Comparison of ENCODE assay signal across 22 cellular contexts in genomic region chr2:38237311-38237710, GRCh38.
DNase-seq lines count a peak whose midpoint lies in the region; TF ChIP-seq lines count a peak whose summit lies in the region.
"Had no signal": no experiment of that assay in that cellular context is flagged by ENCODE, and none has a peak within 500 bp of the region (broad histone marks: within the 10 kb centered on the region; RNA-seq: fewer than 3 reads in every experiment).

No MANE protein-coding gene starts in this region.

- peak overlapping the region; percentile 72 for H3K4me3 Mint-ChIP-seq in MCF 10A (ENCODE audit: unreplicated experiment)
- no peak overlapping the region for H3K4me3 Mint-ChIP-seq in activated T-helper 1 cell treated with anti-CD3 and anti-CD28 coated beads, Interleukin-12 subunit alpha, Interleukin-12 subunit beta, Interleukin-2, Interleukin-4 antibody, amounts not matched to agents 30 ng/mL and 10 ng/mL and 1 ng/mL, durations not matched to agents 14 hours and 24 hours and 36 hours
- H3K4me3 Mint-ChIP-seq: H9 had no signal

- no peak for DNase-seq in MCF 10A (ENCODE audit: unreplicated experiment)
- no peak for DNase-seq in mammary epithelial cell
- DNase-seq in amniotic epithelial cell (ENCODE audit: low read depth), result peak; percentile 6
- no peak for DNase-seq in osteoblast (ENCODE audit: insufficient read length, low spot score, missing footprints)
- DNase-seq in sigmoid colon, result no peak
- no peak for DNase-seq in activated T-helper 1 cell treated with anti-CD3 and anti-CD28 coated beads, Interleukin-12 subunit alpha, Interleukin-12 subunit beta, Interleukin-2, Interleukin-4 antibody, amounts not matched to agents 30 ng/mL and 10 ng/mL and 1 ng/mL, durations not matched to agents 14 hours and 24 hours and 36 hours (ENCODE audit: low spot score)
- DNase-seq in adrenal gland, result no peak
- DNase-seq: ACHN, DMS153, DND-41, GM23248, H9, Karpas-422, NCI-H1105 treated with DMSO at 0.1 percent for 48 hours, NCI-H146, NCI-H1930, NCI-H2107, NCI-H524 treated with DMSO at 0.1 percent for 48 hours, NCI-H774, Right ventricle myocardium superior had no signal

- TF ChIP-seq POLR2A in sigmoid colon (IDR thresholded peaks at IDR 0.05) (no peak), adrenal gland (IDR thresholded peaks at IDR 0.05) (no peak)

- H3K79me2 ChIP-seq in mammary epithelial cell (ENCODE audit: insufficient read depth, low read length), result no peaks in the 10 kb centered on the region
- no peaks in the 10 kb centered on the region for H3K79me2 ChIP-seq in osteoblast (ENCODE audit: insufficient read depth, low read length)

- CTCF ChIA-PET in MCF 10A (lab: Yijun Ruan, JAX), result interaction anchor here (0.6 to 2.3 kb wide), 4 partner anchors 9 to 91 kb away, joined by 3 to 5 read pairs (median 3); no protein-coding TSS in a partner anchor
- CTCF ChIA-PET in mammary epithelial cell (lab: Charles Lee; ENCODE audit: low non-redundant PET), result no interaction called here

- TF ChIP-seq EP300 in sigmoid colon (IDR thresholded peaks at IDR 0.05), result no peak

- H3K4me3 ChIP-seq in mammary epithelial cell (replicated peaks in 1 of 3; ENCODE audit: insufficient read depth in 1 of 3, low read depth in 2 of 3, low read length in 3 of 3) (no peak overlapping the region), osteoblast (ENCODE audit: insufficient read depth, low read length) (no peak overlapping the region), sigmoid colon (no peak overlapping the region), adrenal gland (no peak overlapping the region)
- H3K4me3 ChIP-seq: GM23248, MG63 had no signal

- TF ChIP-seq CTCF in MCF 10A (IDR thresholded peaks at IDR 0.05; ENCODE audit: unreplicated experiment) (no peak), mammary epithelial cell (conservative IDR thresholded peaks at IDR 0.05 in 1 of 2, IDR thresholded peaks at IDR 0.05 in 1 of 2; ENCODE audit: extremely low read depth in 1 of 2, insufficient read depth in 1 of 2, low read depth in 1 of 2, low read length in 2 of 2) (no peak), osteoblast (IDR thresholded peaks at IDR 0.05; ENCODE audit: extremely low read depth, low read depth, low read length) (no peak), sigmoid colon (IDR thresholded peaks at IDR 0.05) (no peak), adrenal gland (IDR thresholded peaks at IDR 0.05) (no peak)

- POLR2A ChIA-PET in MCF 10A (lab: Yijun Ruan, JAX), result interaction anchor here (0.6 to 5.1 kb wide), 11 partner anchors 21 to 210 kb away, joined by 3 to 37 read pairs (median 6); partner anchors contain the start of gene CYP1B1

- no peak overlapping the region for H3K9ac ChIP-seq in mammary epithelial cell (ENCODE audit: insufficient read depth, low read length)
- H3K9ac ChIP-seq: GM23248 had no signal

- H3K4me1 ChIP-seq in mammary epithelial cell (ENCODE audit: insufficient read depth, low read length) (peaks cover 10% of the 10 kb centered on the region), osteoblast (ENCODE audit: insufficient read depth, low read length) (peaks cover 18% of the 10 kb centered on the region), sigmoid colon (peaks cover 0 to 20% (median 14%) of the 10 kb centered on the region in 4 donors), adrenal gland (replicated peaks in 1 of 2) (no peaks in the 10 kb centered on the region)

- no peaks in the 10 kb centered on the region for H4K20me1 ChIP-seq in mammary epithelial cell (ENCODE audit: insufficient read depth, low read length)
- H4K20me1 ChIP-seq in osteoblast (ENCODE audit: insufficient read depth, low read length), result no peaks in the 10 kb centered on the region

- H3K9me3 Mint-ChIP-seq in MCF 10A (ENCODE audit: unreplicated experiment), result peaks cover 6% of the 10 kb centered on the region
- peaks cover 9% of the 10 kb centered on the region for H3K9me3 Mint-ChIP-seq in activated T-helper 1 cell treated with anti-CD3 and anti-CD28 coated beads, Interleukin-12 subunit alpha, Interleukin-12 subunit beta, Interleukin-2, Interleukin-4 antibody, amounts not matched to agents 30 ng/mL and 10 ng/mL and 1 ng/mL, durations not matched to agents 14 hours and 24 hours and 36 hours

- WGBS in mammary epithelial cell (ENCODE audit: low coverage, missing lambda C conversion rate), result 92% methylated on average over 2 of the region's 2 CpGs
- 89 to 94% methylated on average over 2 of the region's 2 CpGs for WGBS in sigmoid colon, 2 donors
- 81 to 99% (median 93%) methylated on average over 2 of the region's 2 CpGs for WGBS in adrenal gland, 4 donors

- H3K9me3 ChIP-seq in mammary epithelial cell (replicated peaks; ENCODE audit: insufficient read depth, low read length) (no peaks in the 10 kb centered on the region), osteoblast (ENCODE audit: low read depth, low read length) (no peaks in the 10 kb centered on the region), sigmoid colon (no peaks in the 10 kb centered on the region), adrenal gland (replicated peaks in 1 of 3) (no peaks in the 10 kb centered on the region)

- no peak overlapping the region for H2AFZ ChIP-seq in mammary epithelial cell (ENCODE audit: low read depth, low read length)
- peak overlapping the region; percentile 49 for H2AFZ ChIP-seq in osteoblast (ENCODE audit: low read length)
- H2AFZ ChIP-seq: GM23248 had no signal

- peaks cover 56% of the 10 kb centered on the region for H3K4me1 Mint-ChIP-seq in MCF 10A (ENCODE audit: insufficient read depth, unreplicated experiment)
- no peaks in the 10 kb centered on the region for H3K4me1 Mint-ChIP-seq in activated T-helper 1 cell treated with anti-CD3 and anti-CD28 coated beads, Interleukin-12 subunit alpha, Interleukin-12 subunit beta, Interleukin-2, Interleukin-4 antibody, amounts not matched to agents 30 ng/mL and 10 ng/mL and 1 ng/mL, durations not matched to agents 14 hours and 24 hours and 36 hours (ENCODE audit: low read depth)
- H3K4me1 Mint-ChIP-seq: H9 had no signal

- H3K27ac ChIP-seq in mammary epithelial cell (ENCODE audit: insufficient read depth, low read depth, low read length) (no peak overlapping the region), osteoblast (ENCODE audit: low read depth, low read length) (no peak overlapping the region), sigmoid colon (no peak overlapping the region), adrenal gland (no peak overlapping the region)
- H3K27ac ChIP-seq: 22Rv1, GM23248 had no signal

- BruUV-seq in MCF 10A (replicated peaks; lab: Mats Ljungman, UMichigan) (no TSS peak), mammary epithelial cell (replicated peaks; lab: Mats Ljungman, UMichigan) (no TSS peak)

- H3K36me3 ChIP-seq in mammary epithelial cell (ENCODE audit: insufficient read depth, low read length), result no peaks in the 10 kb centered on the region
- no peaks in the 10 kb centered on the region for H3K36me3 ChIP-seq in osteoblast (ENCODE audit: insufficient read depth, low read length)
- no peaks in the 10 kb centered on the region for H3K36me3 ChIP-seq in sigmoid colon
- H3K36me3 ChIP-seq in adrenal gland (replicated peaks in 1 of 2), result no peaks in the 10 kb centered on the region
- H3K36me3 ChIP-seq: MG63 had no signal

- H3K27me3 Mint-ChIP-seq in MCF 10A (ENCODE audit: insufficient read depth, unreplicated experiment), result no peaks in the 10 kb centered on the region
- H3K27me3 Mint-ChIP-seq in activated T-helper 1 cell treated with anti-CD3 and anti-CD28 coated beads, Interleukin-12 subunit alpha, Interleukin-12 subunit beta, Interleukin-2, Interleukin-4 antibody, amounts not matched to agents 30 ng/mL and 10 ng/mL and 1 ng/mL, durations not matched to agents 14 hours and 24 hours and 36 hours (ENCODE audit: insufficient read depth), result peaks cover 19% of the 10 kb centered on the region

- in situ Hi-C loops in mammary epithelial cell (cut with MboI; ENCODE audit: low sequenced_read_pairs in 2 of 2), result no loop called here

- no peak overlapping the region for H3K4me2 ChIP-seq in mammary epithelial cell (ENCODE audit: insufficient read depth, low read depth, low read length)
- H3K4me2 ChIP-seq in osteoblast (ENCODE audit: insufficient read depth, low read length), result no peak overlapping the region

- intact Hi-C loops in MCF 10A (cut with micrococcal nuclease), result no loop called here
- intact Hi-C loops in mammary epithelial cell (cut with micrococcal nuclease), result no loop called here
- intact Hi-C loops in sigmoid colon (cut with DNase I), result no loop called here
- intact Hi-C loops in activated T-helper 1 cell treated with anti-CD3 and anti-CD28 coated beads, Interleukin-12 subunit alpha, Interleukin-12 subunit beta, Interleukin-2, Interleukin-4 antibody, amounts not matched to agents 30 ng/mL and 10 ng/mL and 1 ng/mL, durations not matched to agents 14 hours and 24 hours and 36 hours (cut with micrococcal nuclease), result no loop called here
- intact Hi-C loops in adrenal gland (cut with DNase I), result no loop called here

- dilution Hi-C loops in mammary epithelial cell (cut with HindIII; ENCODE audit: low sequenced_read_pairs), result no loop called here

- no peaks in the 10 kb centered on the region for H3K27me3 ChIP-seq in mammary epithelial cell (ENCODE audit: insufficient read depth, low read length)
- no peaks in the 10 kb centered on the region for H3K27me3 ChIP-seq in osteoblast (ENCODE audit: insufficient read depth, low read length)
- H3K27me3 ChIP-seq in sigmoid colon, result no peaks in the 10 kb centered on the region
- no peaks in the 10 kb centered on the region for H3K27me3 ChIP-seq in adrenal gland
- H3K27me3 ChIP-seq: MG63 had no signal

- H3K36me3 Mint-ChIP-seq in MCF 10A (ENCODE audit: insufficient read depth, unreplicated experiment), result peaks cover 8% of the 10 kb centered on the region
- no peaks in the 10 kb centered on the region for H3K36me3 Mint-ChIP-seq in activated T-helper 1 cell treated with anti-CD3 and anti-CD28 coated beads, Interleukin-12 subunit alpha, Interleukin-12 subunit beta, Interleukin-2, Interleukin-4 antibody, amounts not matched to agents 30 ng/mL and 10 ng/mL and 1 ng/mL, durations not matched to agents 14 hours and 24 hours and 36 hours (ENCODE audit: low read depth)

- H3K27ac Mint-ChIP-seq in MCF 10A (ENCODE audit: low read depth, unreplicated experiment), result peak overlapping the region; percentile 80
- no peak overlapping the region for H3K27ac Mint-ChIP-seq in activated T-helper 1 cell treated with anti-CD3 and anti-CD28 coated beads, Interleukin-12 subunit alpha, Interleukin-12 subunit beta, Interleukin-2, Interleukin-4 antibody, amounts not matched to agents 30 ng/mL and 10 ng/mL and 1 ng/mL, durations not matched to agents 14 hours and 24 hours and 36 hours
